Comparison of ENCODE assay signal across 1 cellular context in the genomic region with DNA sequence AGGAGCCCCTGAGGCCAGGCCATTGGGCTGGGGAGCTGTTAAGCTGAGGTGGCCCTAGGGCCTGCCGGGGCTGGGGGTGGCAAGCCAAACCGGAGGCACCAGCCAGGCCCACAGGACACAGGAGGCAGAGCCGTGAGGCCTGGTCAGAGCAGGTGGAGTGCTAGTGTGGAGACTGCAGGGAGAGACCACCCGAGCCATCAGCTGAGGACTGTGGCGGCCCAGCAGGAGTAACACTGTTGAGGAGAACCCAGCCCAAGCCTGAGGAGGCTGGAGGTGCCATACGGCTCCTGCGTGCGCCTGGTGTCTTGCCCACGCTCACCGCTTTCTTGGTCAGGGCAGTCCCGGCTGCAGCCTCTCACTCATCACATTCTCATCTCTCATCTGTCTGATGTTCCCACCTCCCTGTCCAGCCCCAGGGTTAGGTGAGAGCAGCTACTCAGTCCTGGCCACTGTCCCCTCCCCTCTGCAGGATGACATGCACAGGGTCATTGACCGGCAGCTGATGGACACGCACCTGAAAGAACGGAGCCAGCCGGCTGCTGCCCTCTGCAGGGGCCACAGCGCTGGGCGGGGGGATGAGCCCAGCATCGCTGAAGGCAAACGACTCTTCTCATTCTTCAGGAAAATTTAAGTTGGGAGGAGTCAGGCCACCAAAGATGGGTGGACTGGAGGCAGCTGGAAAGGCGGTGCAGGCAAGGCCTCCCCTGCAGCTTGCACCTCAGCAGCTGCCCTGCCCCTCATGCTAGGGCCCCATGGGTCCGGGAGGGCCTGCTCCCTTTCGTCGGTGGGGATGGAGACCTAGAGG.
TF ChIP-seq lines count a peak whose summit lies in the region.

No MANE protein-coding gene starts in this region.

TF ChIP-seq in HepG2, 621 proteins besides CTCF, POLR2A, EP300 and RAD21:
- TF ChIP-seq IKZF4 (CRISPR knock-in tag; IDR thresholded peaks at IDR 0.05; ENCODE audit: borderline replicate concordance, low read depth, not compliant biosample characterization) (no peak), TAF15 (IDR thresholded peaks at IDR 0.05; ENCODE audit: low read depth, low read length, poor library complexity, severe bottlenecking) (peak; percentile 15), ZBTB38 (CRISPR knock-in tag; IDR thresholded peaks at IDR 0.05) (peak; percentile 94), SAP130 (CRISPR knock-in tag; IDR thresholded peaks at IDR 0.05; ENCODE audit: low read depth) (peak; percentile 63), STAG1 (CRISPR knock-in tag; IDR thresholded peaks at IDR 0.05) (peak; percentile 61), ZSCAN20 (CRISPR knock-in tag; IDR thresholded peaks at IDR 0.05; ENCODE audit: borderline replicate concordance) (no peak), RXRB (CRISPR knock-in tag; IDR thresholded peaks at IDR 0.05; ENCODE audit: borderline replicate concordance) (peak; percentile 95), ZNF773 (CRISPR knock-in tag; IDR thresholded peaks at IDR 0.05; ENCODE audit: borderline replicate concordance) (no peak), AGO2 (optimal IDR thresholded peaks at IDR 0.05; ENCODE audit: low read depth, low read length) (peak; percentile 69), KDM5B (CRISPR knock-in tag; IDR thresholded peaks at IDR 0.05; ENCODE audit: borderline replicate concordance) (0 out of 2 replicates have a peak, but pooled peaks have one; percentile 22), RXRA (CRISPR knock-in tag; IDR thresholded peaks at IDR 0.05) (peak; percentile 93), ZBTB8A (CRISPR knock-in tag; IDR thresholded peaks at IDR 0.05; ENCODE audit: borderline replicate concordance, low read depth) (no peak), NR2F6 (IDR thresholded peaks at IDR 0.05) (no peak), NR2F6 (CRISPR knock-in tag; IDR thresholded peaks at IDR 0.05) (peak; percentile 19; the same call in 1 of the 2 replicates), MXI1 (IDR thresholded peaks at IDR 0.05; ENCODE audit: borderline replicate concordance, low read depth, low read length) (0 out of 3 replicates have a peak, but pooled peaks have one; percentile 12)
- TF ChIP-seq, protein P1, sequence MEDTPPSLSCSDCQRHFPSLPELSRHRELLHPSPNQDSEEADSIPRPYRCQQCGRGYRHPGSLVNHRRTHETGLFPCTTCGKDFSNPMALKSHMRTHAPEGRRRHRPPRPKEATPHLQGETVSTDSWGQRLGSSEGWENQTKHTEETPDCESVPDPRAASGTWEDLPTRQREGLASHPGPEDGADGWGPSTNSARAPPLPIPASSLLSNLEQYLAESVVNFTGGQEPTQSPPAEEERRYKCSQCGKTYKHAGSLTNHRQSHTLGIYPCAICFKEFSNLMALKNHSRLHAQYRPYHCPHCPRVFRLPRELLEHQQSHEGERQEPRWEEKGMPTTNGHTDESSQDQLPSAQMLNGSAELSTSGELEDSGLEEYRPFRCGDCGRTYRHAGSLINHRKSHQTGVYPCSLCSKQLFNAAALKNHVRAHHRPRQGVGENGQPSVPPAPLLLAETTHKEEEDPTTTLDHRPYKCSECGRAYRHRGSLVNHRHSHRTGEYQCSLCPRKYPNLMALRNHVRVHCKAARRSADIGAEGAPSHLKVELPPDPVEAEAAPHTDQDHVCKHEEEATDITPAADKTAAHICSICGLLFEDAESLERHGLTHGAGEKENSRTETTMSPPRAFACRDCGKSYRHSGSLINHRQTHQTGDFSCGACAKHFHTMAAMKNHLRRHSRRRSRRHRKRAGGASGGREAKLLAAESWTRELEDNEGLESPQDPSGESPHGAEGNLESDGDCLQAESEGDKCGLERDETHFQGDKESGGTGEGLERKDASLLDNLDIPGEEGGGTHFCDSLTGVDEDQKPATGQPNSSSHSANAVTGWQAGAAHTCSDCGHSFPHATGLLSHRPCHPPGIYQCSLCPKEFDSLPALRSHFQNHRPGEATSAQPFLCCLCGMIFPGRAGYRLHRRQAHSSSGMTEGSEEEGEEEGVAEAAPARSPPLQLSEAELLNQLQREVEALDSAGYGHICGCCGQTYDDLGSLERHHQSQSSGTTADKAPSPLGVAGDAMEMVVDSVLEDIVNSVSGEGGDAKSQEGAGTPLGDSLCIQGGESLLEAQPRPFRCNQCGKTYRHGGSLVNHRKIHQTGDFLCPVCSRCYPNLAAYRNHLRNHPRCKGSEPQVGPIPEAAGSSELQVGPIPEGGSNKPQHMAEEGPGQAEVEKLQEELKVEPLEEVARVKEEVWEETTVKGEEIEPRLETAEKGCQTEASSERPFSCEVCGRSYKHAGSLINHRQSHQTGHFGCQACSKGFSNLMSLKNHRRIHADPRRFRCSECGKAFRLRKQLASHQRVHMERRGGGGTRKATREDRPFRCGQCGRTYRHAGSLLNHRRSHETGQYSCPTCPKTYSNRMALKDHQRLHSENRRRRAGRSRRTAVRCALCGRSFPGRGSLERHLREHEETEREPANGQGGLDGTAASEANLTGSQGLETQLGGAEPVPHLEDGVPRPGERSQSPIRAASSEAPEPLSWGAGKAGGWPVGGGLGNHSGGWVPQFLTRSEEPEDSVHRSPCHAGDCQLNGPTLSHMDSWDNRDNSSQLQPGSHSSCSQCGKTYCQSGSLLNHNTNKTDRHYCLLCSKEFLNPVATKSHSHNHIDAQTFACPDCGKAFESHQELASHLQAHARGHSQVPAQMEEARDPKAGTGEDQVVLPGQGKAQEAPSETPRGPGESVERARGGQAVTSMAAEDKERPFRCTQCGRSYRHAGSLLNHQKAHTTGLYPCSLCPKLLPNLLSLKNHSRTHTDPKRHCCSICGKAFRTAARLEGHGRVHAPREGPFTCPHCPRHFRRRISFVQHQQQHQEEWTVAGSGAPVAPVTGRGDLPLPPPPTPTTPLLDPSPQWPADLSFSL (CRISPR knock-in tag; IDR thresholded peaks at IDR 0.05) = no peak
- TF ChIP-seq, protein P2, sequence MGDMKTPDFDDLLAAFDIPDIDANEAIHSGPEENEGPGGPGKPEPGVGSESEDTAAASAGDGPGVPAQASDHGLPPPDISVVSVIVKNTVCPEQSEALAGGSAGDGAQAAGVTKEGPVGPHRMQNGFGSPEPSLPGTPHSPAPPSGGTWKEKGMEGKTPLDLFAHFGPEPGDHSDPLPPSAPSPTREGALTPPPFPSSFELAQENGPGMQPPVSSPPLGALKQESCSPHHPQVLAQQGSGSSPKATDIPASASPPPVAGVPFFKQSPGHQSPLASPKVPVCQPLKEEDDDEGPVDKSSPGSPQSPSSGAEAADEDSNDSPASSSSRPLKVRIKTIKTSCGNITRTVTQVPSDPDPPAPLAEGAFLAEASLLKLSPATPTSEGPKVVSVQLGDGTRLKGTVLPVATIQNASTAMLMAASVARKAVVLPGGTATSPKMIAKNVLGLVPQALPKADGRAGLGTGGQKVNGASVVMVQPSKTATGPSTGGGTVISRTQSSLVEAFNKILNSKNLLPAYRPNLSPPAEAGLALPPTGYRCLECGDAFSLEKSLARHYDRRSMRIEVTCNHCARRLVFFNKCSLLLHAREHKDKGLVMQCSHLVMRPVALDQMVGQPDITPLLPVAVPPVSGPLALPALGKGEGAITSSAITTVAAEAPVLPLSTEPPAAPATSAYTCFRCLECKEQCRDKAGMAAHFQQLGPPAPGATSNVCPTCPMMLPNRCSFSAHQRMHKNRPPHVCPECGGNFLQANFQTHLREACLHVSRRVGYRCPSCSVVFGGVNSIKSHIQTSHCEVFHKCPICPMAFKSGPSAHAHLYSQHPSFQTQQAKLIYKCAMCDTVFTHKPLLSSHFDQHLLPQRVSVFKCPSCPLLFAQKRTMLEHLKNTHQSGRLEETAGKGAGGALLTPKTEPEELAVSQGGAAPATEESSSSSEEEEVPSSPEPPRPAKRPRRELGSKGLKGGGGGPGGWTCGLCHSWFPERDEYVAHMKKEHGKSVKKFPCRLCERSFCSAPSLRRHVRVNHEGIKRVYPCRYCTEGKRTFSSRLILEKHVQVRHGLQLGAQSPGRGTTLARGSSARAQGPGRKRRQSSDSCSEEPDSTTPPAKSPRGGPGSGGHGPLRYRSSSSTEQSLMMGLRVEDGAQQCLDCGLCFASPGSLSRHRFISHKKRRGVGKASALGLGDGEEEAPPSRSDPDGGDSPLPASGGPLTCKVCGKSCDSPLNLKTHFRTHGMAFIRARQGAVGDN (CRISPR knock-in tag; IDR thresholded peaks at IDR 0.05) = peak; percentile 28; the same call in 1 of the 2 replicates
- TF ChIP-seq, protein P3, sequence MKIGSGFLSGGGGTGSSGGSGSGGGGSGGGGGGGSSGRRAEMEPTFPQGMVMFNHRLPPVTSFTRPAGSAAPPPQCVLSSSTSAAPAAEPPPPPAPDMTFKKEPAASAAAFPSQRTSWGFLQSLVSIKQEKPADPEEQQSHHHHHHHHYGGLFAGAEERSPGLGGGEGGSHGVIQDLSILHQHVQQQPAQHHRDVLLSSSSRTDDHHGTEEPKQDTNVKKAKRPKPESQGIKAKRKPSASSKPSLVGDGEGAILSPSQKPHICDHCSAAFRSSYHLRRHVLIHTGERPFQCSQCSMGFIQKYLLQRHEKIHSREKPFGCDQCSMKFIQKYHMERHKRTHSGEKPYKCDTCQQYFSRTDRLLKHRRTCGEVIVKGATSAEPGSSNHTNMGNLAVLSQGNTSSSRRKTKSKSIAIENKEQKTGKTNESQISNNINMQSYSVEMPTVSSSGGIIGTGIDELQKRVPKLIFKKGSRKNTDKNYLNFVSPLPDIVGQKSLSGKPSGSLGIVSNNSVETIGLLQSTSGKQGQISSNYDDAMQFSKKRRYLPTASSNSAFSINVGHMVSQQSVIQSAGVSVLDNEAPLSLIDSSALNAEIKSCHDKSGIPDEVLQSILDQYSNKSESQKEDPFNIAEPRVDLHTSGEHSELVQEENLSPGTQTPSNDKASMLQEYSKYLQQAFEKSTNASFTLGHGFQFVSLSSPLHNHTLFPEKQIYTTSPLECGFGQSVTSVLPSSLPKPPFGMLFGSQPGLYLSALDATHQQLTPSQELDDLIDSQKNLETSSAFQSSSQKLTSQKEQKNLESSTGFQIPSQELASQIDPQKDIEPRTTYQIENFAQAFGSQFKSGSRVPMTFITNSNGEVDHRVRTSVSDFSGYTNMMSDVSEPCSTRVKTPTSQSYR (CRISPR knock-in tag; IDR thresholded peaks at IDR 0.05; ENCODE audit: borderline replicate concordance) = 0 out of 2 replicates have a peak, but pooled peaks have one; percentile 12
- TF ChIP-seq, protein P4, sequence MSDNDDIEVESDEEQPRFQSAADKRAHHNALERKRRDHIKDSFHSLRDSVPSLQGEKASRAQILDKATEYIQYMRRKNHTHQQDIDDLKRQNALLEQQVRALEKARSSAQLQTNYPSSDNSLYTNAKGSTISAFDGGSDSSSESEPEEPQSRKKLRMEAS (IDR thresholded peaks at IDR 0.05) = peak; percentile 39; the same call in 1 of the 2 replicates
- TF ChIP-seq, protein P5, sequence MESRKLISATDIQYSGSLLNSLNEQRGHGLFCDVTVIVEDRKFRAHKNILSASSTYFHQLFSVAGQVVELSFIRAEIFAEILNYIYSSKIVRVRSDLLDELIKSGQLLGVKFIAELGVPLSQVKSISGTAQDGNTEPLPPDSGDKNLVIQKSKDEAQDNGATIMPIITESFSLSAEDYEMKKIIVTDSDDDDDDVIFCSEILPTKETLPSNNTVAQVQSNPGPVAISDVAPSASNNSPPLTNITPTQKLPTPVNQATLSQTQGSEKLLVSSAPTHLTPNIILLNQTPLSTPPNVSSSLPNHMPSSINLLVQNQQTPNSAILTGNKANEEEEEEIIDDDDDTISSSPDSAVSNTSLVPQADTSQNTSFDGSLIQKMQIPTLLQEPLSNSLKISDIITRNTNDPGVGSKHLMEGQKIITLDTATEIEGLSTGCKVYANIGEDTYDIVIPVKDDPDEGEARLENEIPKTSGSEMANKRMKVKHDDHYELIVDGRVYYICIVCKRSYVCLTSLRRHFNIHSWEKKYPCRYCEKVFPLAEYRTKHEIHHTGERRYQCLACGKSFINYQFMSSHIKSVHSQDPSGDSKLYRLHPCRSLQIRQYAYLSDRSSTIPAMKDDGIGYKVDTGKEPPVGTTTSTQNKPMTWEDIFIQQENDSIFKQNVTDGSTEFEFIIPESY (CRISPR knock-in tag; IDR thresholded peaks at IDR 0.05) = 0 out of 2 replicates have a peak, but pooled peaks have one; percentile 28
- TF ChIP-seq, protein P6, sequence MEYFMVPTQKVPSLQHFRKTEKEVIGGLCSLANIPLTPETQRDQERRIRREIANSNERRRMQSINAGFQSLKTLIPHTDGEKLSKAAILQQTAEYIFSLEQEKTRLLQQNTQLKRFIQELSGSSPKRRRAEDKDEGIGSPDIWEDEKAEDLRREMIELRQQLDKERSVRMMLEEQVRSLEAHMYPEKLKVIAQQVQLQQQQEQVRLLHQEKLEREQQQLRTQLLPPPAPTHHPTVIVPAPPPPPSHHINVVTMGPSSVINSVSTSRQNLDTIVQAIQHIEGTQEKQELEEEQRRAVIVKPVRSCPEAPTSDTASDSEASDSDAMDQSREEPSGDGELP (IDR thresholded peaks at IDR 0.05; ENCODE audit: borderline replicate concordance, low read depth) = peak; percentile 86; the same call in 1 of the 2 replicates
